ENCODE assay signal across 8 cellular contexts in genomic region chr7:100538654-100539435, GRCh38. TPM values are rescaled to one million over a fixed set of nuclear protein-coding genes. Genes with fewer than 3 reads are reported as not detected.
DNase-seq lines count a peak whose midpoint lies in the region; ATAC-seq, FAIRE-seq and TF ChIP-seq lines count a peak whose summit lies in the region.

A gene with protein sequence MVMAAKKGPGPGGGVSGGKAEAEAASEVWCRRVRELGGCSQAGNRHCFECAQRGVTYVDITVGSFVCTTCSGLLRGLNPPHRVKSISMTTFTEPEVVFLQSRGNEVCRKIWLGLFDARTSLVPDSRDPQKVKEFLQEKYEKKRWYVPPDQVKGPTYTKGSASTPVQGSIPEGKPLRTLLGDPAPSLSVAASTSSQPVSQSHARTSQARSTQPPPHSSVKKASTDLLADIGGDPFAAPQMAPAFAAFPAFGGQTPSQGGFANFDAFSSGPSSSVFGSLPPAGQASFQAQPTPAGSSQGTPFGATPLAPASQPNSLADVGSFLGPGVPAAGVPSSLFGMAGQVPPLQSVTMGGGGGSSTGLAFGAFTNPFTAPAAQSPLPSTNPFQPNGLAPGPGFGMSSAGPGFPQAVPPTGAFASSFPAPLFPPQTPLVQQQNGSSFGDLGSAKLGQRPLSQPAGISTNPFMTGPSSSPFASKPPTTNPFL (plus strand): TSS chr7:100539203. CDS start chr7:100539347, 144 bp downstream.

- CTCF ChIA-PET in Calu3 (lab: Charles Lee) = interaction anchor here (1.0 to 1.6 kb wide), 2 partner anchors 21 to 51 kb away, joined by 3 read pairs; no protein-coding TSS in a partner anchor

- peak; percentile 96 for ATAC-seq in GM21447 (IDR thresholded peaks at IDR 0.05; ENCODE audit: unreplicated experiment)

- no peaks in the 10 kb centered on the region for H3F3A ChIP-seq in OCI-LY1 (ENCODE audit: insufficient read depth, low read length)

- peak within 1 kb of the TSS; percentile 95 for H3K4me3 Mint-ChIP-seq in Calu3 (ENCODE audit: low read depth, unreplicated experiment)

- H3K36me3 ChIP-seq in HUES64 (ENCODE audit: insufficient read depth, low read length) = no peaks in the 10 kb centered on the region
- H3K36me3 ChIP-seq in OCI-LY1 (ENCODE audit: insufficient read depth, low read length) = no peaks in the 10 kb centered on the region
- no peaks in the 10 kb centered on the region for H3K36me3 ChIP-seq in mesodermal cell (ENCODE audit: control insufficient read depth, insufficient read depth, low read length)

- peaks cover 22% of the 10 kb centered on the region for H3K4me1 ChIP-seq in HUES64 (ENCODE audit: insufficient read depth, low read length)
- H3K4me1 ChIP-seq in OCI-LY1 (ENCODE audit: insufficient read depth, low read length, severe bottlenecking) = peaks cover 15% of the 10 kb centered on the region
- no peaks in the 10 kb centered on the region for H3K4me1 ChIP-seq in mesodermal cell (ENCODE audit: control insufficient read depth, insufficient read depth, low read length, poor library complexity, severe bottlenecking)

- H4K20me1 ChIP-seq in OCI-LY1 (ENCODE audit: insufficient read depth, low read length) = no peaks in the 10 kb centered on the region; the same call in 1 of the 2 replicates

- H3K36me3 Mint-ChIP-seq in Calu3 (ENCODE audit: insufficient read depth, unreplicated experiment) = peaks cover 36% of the 10 kb centered on the region

- H3K4me3 ChIP-seq in HUES64 (ENCODE audit: low read length) (peak within 1 kb of the TSS; percentile 66), OCI-LY1 (ENCODE audit: low read depth, low read length, poor library complexity, severe bottlenecking) (peak within 1 kb of the TSS; percentile 73), mesodermal cell (ENCODE audit: extremely low read depth, insufficient read depth, low read length, poor library complexity, severe bottlenecking) (peak within 1 kb of the TSS; percentile 76)

- no peak within 1 kb of the TSS for H3K27ac ChIP-seq in HUES64 (ENCODE audit: low read depth, low read length)
- H3K27ac ChIP-seq in OCI-LY1 (ENCODE audit: low read depth, low read length, poor library complexity, severe bottlenecking) = no peak within 1 kb of the TSS
- H3K27ac ChIP-seq in mesodermal cell (ENCODE audit: low read depth, low read length, severe bottlenecking) = peak within 1 kb of the TSS; percentile 0

- peak within 1 kb of the TSS; percentile 92 for H3K27ac Mint-ChIP-seq in Calu3 (ENCODE audit: unreplicated experiment)

- intact Hi-C loops in Calu3 (cut with micrococcal nuclease; ENCODE audit: unreplicated experiment) = no loop called here

- no peak for TF ChIP-seq CTCF in Calu3 (IDR thresholded peaks at IDR 0.05; ENCODE audit: unreplicated experiment)
- TF ChIP-seq CTCF in OCI-LY1 (IDR thresholded peaks at IDR 0.05; ENCODE audit: low read length) = no peak

- H3K4me1 Mint-ChIP-seq in Calu3 (ENCODE audit: low read depth, unreplicated experiment) = peaks cover 30% of the 10 kb centered on the region

- DNase-seq in Calu3 = peak; percentile 99
- DNase-seq in activated CD8-positive, alpha-beta memory T cell treated with anti-CD3 and anti-CD28 coated beads, Interleukin-2, amount 50 U/mL, for 4 hours = peak; percentile 100
- DNase-seq in stimulated activated CD8-positive, alpha-beta memory T cell treated with anti-CD3 and anti-CD28 coated beads, Interleukin-15, amount 100 ng/mL, for 4 hours (ENCODE audit: low read depth in 2 of 2) = peak; percentile 100

- no peaks in the 10 kb centered on the region for H3K27me3 Mint-ChIP-seq in Calu3 (ENCODE audit: unreplicated experiment)

- H3K27me3 ChIP-seq in HUES64 (ENCODE audit: insufficient read depth, low read length) (peaks cover 9% of the 10 kb centered on the region), OCI-LY1 (ENCODE audit: insufficient read depth, low read length) (peaks cover 5% of the 10 kb centered on the region; the same call in 1 of the 2 replicates)

- no peaks in the 10 kb centered on the region for H3K9me3 ChIP-seq in HUES64 (ENCODE audit: insufficient read depth, low read depth, low read length)
- no peaks in the 10 kb centered on the region for H3K9me3 ChIP-seq in OCI-LY1 (ENCODE audit: low read length)
- no peaks in the 10 kb centered on the region for H3K9me3 ChIP-seq in mesodermal cell (ENCODE audit: control insufficient read depth, low read length)

- H3K79me2 ChIP-seq in OCI-LY1 (ENCODE audit: insufficient read depth, low read length) = no peaks in the 10 kb centered on the region

- H3K9me3 Mint-ChIP-seq in Calu3 (ENCODE audit: low read depth, unreplicated experiment) = no peaks in the 10 kb centered on the region

- WGBS in HUES64 = 1% methylated on average over 60 of the region's 60 CpGs
- WGBS in mesodermal cell (ENCODE audit: insufficient coverage in 2 of 2), 2 experiments = 0 to 1% methylated on average over 40 to 46 of the region's 60 CpGs

- peak; percentile 97 for FAIRE-seq in endometrium (lab: Jason Lieb, UNC)

- no peaks in the 10 kb centered on the region for H3K9me2 ChIP-seq in OCI-LY1 (ENCODE audit: low read depth, low read length)

- BruUV-seq in Calu3 (replicated peaks; lab: Mats Ljungman, UMichigan) = no TSS peak

- H2AFZ ChIP-seq in OCI-LY1 (ENCODE audit: low read length) = peak within 1 kb of the TSS; percentile 98

- H3K9ac ChIP-seq in HUES64 (ENCODE audit: low read depth, low read length) (no peak within 1 kb of the TSS), OCI-LY1 (ENCODE audit: low read length) (peak within 1 kb of the TSS; percentile 60)

- H3K4me2 ChIP-seq in OCI-LY1 (ENCODE audit: low read length) = peak within 1 kb of the TSS; percentile 93

RNA-seq across cellular contexts. Expression of the gene that starts here (rescaled TPM):
- total RNA-seq in Calu3 (2022) = 45.6 and 63.1 TPM in 2 replicates
- polyA plus RNA-seq in HUES64 (2013, experiment 1 of 2) = 3.3 TPM
- polyA plus RNA-seq in HUES64 (2013, experiment 2 of 2) = 6.0 TPM
- polyA plus RNA-seq in mesodermal cell (2013, experiment 1 of 2) = 14.0 TPM
- polyA plus RNA-seq in mesodermal cell (2013, experiment 2 of 2) = 9.2 TPM
